Comparison of ENCODE assay signal across 9 cellular contexts in the genomic region with DNA sequence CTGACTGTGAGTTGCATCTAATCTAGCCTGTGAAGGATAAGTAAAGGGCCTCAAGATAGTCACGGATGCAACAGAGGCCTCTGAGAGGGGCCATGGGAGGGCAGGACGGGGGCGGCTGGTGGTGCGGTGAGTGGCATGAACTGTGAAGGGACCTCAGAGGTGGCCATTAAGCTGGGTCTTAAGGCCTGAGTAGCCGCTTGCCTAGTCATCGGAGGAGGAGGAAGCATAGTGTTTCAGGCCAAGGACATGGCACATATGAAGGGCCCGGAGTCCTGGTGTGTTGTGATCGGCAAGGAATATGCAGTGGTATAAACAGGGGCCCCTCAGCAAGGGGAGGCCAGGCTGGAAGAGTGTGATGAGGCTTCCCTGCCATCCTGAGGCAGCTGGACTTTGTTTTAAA. TPM values are rescaled to one million over a fixed set of nuclear protein-coding genes. Genes with fewer than 3 reads are reported as not detected.
DNase-seq lines count a peak whose midpoint lies in the region; ATAC-seq and TF ChIP-seq lines count a peak whose summit lies in the region.
"Had no signal": no experiment of that assay in that cellular context is flagged by ENCODE, and none has a peak within 500 bp of the region (broad histone marks: within the 10 kb centered on the region; RNA-seq: fewer than 3 reads in every experiment).

No MANE protein-coding gene starts in this region.

- H3K27ac Mint-ChIP-seq in activated T-helper 1 cell treated with anti-CD3 and anti-CD28 coated beads, Interleukin-12 subunit alpha, Interleukin-12 subunit beta, Interleukin-2, Interleukin-4 antibody, amounts not matched to agents 30 ng/mL and 10 ng/mL and 1 ng/mL, durations not matched to agents 14 hours and 24 hours and 36 hours = no peak overlapping the region
- no peak overlapping the region for H3K27ac Mint-ChIP-seq in activated CD8-positive, alpha-beta T cell treated with anti-CD3 and anti-CD28 coated beads for 36 hours

- no peak overlapping the region for H2BK5ac ChIP-seq in mesendoderm (ENCODE audit: low read length)

- H3K4ac ChIP-seq in mesendoderm (ENCODE audit: low read depth, low read length) = no peak overlapping the region

- no peak for TF ChIP-seq CTCF in spleen (IDR thresholded peaks at IDR 0.05 in 8 of 11, conservative IDR thresholded peaks at IDR 0.05 in 3 of 11)
- no peak for TF ChIP-seq CTCF in activated CD8-positive, alpha-beta T cell treated with anti-CD3 and anti-CD28 coated beads for 36 hours (IDR thresholded peaks at IDR 0.05)

- H3K9me3 Mint-ChIP-seq in activated T-helper 1 cell treated with anti-CD3 and anti-CD28 coated beads, Interleukin-12 subunit alpha, Interleukin-12 subunit beta, Interleukin-2, Interleukin-4 antibody, amounts not matched to agents 30 ng/mL and 10 ng/mL and 1 ng/mL, durations not matched to agents 14 hours and 24 hours and 36 hours = no peaks in the 10 kb centered on the region
- no peaks in the 10 kb centered on the region for H3K9me3 Mint-ChIP-seq in activated CD8-positive, alpha-beta T cell treated with anti-CD3 and anti-CD28 coated beads for 36 hours

- no peak overlapping the region for H3K56ac ChIP-seq in mesendoderm (ENCODE audit: low read length)

- peaks cover 3% of the 10 kb centered on the region for H3K36me3 Mint-ChIP-seq in activated T-helper 1 cell treated with anti-CD3 and anti-CD28 coated beads, Interleukin-12 subunit alpha, Interleukin-12 subunit beta, Interleukin-2, Interleukin-4 antibody, amounts not matched to agents 30 ng/mL and 10 ng/mL and 1 ng/mL, durations not matched to agents 14 hours and 24 hours and 36 hours (ENCODE audit: low read depth)
- H3K36me3 Mint-ChIP-seq in activated CD8-positive, alpha-beta T cell treated with anti-CD3 and anti-CD28 coated beads for 36 hours (ENCODE audit: low read depth) = no peaks in the 10 kb centered on the region

- H3K9me3 ChIP-seq in spleen = no peaks in the 10 kb centered on the region

- TF ChIP-seq POLR2A in spleen (IDR thresholded peaks at IDR 0.05) = no peak

- H2BK120ac ChIP-seq in mesendoderm (ENCODE audit: low read depth, low read length) = no peak overlapping the region

- peaks cover 17% of the 10 kb centered on the region for H3K4me1 Mint-ChIP-seq in activated T-helper 1 cell treated with anti-CD3 and anti-CD28 coated beads, Interleukin-12 subunit alpha, Interleukin-12 subunit beta, Interleukin-2, Interleukin-4 antibody, amounts not matched to agents 30 ng/mL and 10 ng/mL and 1 ng/mL, durations not matched to agents 14 hours and 24 hours and 36 hours (ENCODE audit: low read depth)
- peaks cover 22% of the 10 kb centered on the region for H3K4me1 Mint-ChIP-seq in activated CD8-positive, alpha-beta T cell treated with anti-CD3 and anti-CD28 coated beads for 36 hours (ENCODE audit: low read depth)

- H3K4me1 ChIP-seq in spleen (peaks cover 44 to 87% (median 74%) of the 10 kb centered on the region in 6 donors), mesendoderm (ENCODE audit: control insufficient read depth, low read depth, low read length) (peaks cover 15% of the 10 kb centered on the region)

- 54 to 74% (median 72%) methylated on average over 8 of the region's 8 CpGs for WGBS in spleen, 5 donors
- WGBS in mesendoderm (ENCODE audit: extremely low coverage, insufficient coverage, low lambda C conversion rate) = no CpG with 5 or more reads among the region's 8 CpGs

- no peak for ATAC-seq in activated CD8-positive, alpha-beta T cell treated with anti-CD3 and anti-CD28 coated beads for 36 hours
- ATAC-seq in HG02798 (IDR thresholded peaks at IDR 0.05; ENCODE audit: poor library complexity, unreplicated experiment) = no peak

- H3K36me3 ChIP-seq in spleen (peaks cover 0 to 30% (median 2%) of the 10 kb centered on the region in 6 donors), mesendoderm (ENCODE audit: control insufficient read depth, insufficient read depth, low read length) (no peaks in the 10 kb centered on the region)

- no peak overlapping the region for H2BK15ac ChIP-seq in mesendoderm (replicated peaks; ENCODE audit: low read depth)

- DNase-seq in ELR (ENCODE audit: low read depth) = peak; percentile 38
- no peak for DNase-seq in activated T-helper 1 cell treated with anti-CD3 and anti-CD28 coated beads, Interleukin-12 subunit alpha, Interleukin-12 subunit beta, Interleukin-2, Interleukin-4 antibody, amounts not matched to agents 30 ng/mL and 10 ng/mL and 1 ng/mL, durations not matched to agents 14 hours and 24 hours and 36 hours (ENCODE audit: low spot score)
- peak; percentile 25 for DNase-seq in kidney tubule cell (ENCODE audit: low spot score)
- no peak for DNase-seq in spleen
- no peak for DNase-seq in mesendoderm
- no peak for DNase-seq in activated CD8-positive, alpha-beta T cell treated with anti-CD3 and anti-CD28 coated beads for 36 hours
- DNase-seq: NCI-H2029; stimulated activated CD4-positive, alpha-beta T cell treated with anti-CD3 and anti-CD28 coated beads, Interleukin-2, amount 100 ng/mL, for 24 hours had no signal

- no peak overlapping the region for H3K23ac ChIP-seq in mesendoderm (ENCODE audit: low read length)

- H3K9ac ChIP-seq in mesendoderm (ENCODE audit: low read length) = no peak overlapping the region

- no peak overlapping the region for H3K18ac ChIP-seq in mesendoderm (ENCODE audit: low read length)

- H3K27me3 ChIP-seq in spleen (replicated peaks in 1 of 7) (no peaks in the 10 kb centered on the region), mesendoderm (ENCODE audit: insufficient read depth, low read length, poor library complexity) (no peaks in the 10 kb centered on the region)

- no peak overlapping the region for H3K4me2 ChIP-seq in mesendoderm (ENCODE audit: low read length)

- H3K4me3 Mint-ChIP-seq in activated T-helper 1 cell treated with anti-CD3 and anti-CD28 coated beads, Interleukin-12 subunit alpha, Interleukin-12 subunit beta, Interleukin-2, Interleukin-4 antibody, amounts not matched to agents 30 ng/mL and 10 ng/mL and 1 ng/mL, durations not matched to agents 14 hours and 24 hours and 36 hours = peak overlapping the region; percentile 45
- H3K4me3 Mint-ChIP-seq in activated CD8-positive, alpha-beta T cell treated with anti-CD3 and anti-CD28 coated beads for 36 hours = no peak overlapping the region

- H2AK5ac ChIP-seq in mesendoderm (ENCODE audit: low read length) = no peak overlapping the region

- POLR2A ChIA-PET in activated CD8-positive, alpha-beta T cell treated with anti-CD3 and anti-CD28 coated beads for 36 hours (lab: Charles Lee) = no interaction called here

- H3K4me3 ChIP-seq in spleen (peak overlapping the region in 5 of 8 donors; percentile 79 to 93 (median 84)), mesendoderm (ENCODE audit: low read length) (no peak overlapping the region)

- peak overlapping the region in 6 of 8 donors; percentile 72 to 98 (median 96) for H3K27ac ChIP-seq in spleen
- H3K27ac ChIP-seq in mesendoderm (ENCODE audit: low read depth, low read length) = no peak overlapping the region

- intact Hi-C loops in activated T-helper 1 cell treated with anti-CD3 and anti-CD28 coated beads, Interleukin-12 subunit alpha, Interleukin-12 subunit beta, Interleukin-2, Interleukin-4 antibody, amounts not matched to agents 30 ng/mL and 10 ng/mL and 1 ng/mL, durations not matched to agents 14 hours and 24 hours and 36 hours (cut with micrococcal nuclease) = loop anchor here (5.0 to 10.0 kb wide), 2 partner anchors 204 to 214 kb away; a partner anchor contains a TSS
- intact Hi-C loops in spleen (cut with DNase I; ENCODE audit: low total_unique reads) = no loop called here
- intact Hi-C loops in activated CD8-positive, alpha-beta T cell treated with anti-CD3 and anti-CD28 coated beads for 36 hours (cut with micrococcal nuclease) = no loop called here

- peaks cover 4% of the 10 kb centered on the region for H3K79me2 ChIP-seq in mesendoderm (ENCODE audit: control insufficient read depth, insufficient read depth, low read length)

- H3K27me3 Mint-ChIP-seq in activated T-helper 1 cell treated with anti-CD3 and anti-CD28 coated beads, Interleukin-12 subunit alpha, Interleukin-12 subunit beta, Interleukin-2, Interleukin-4 antibody, amounts not matched to agents 30 ng/mL and 10 ng/mL and 1 ng/mL, durations not matched to agents 14 hours and 24 hours and 36 hours (ENCODE audit: insufficient read depth) = no peaks in the 10 kb centered on the region
- no peaks in the 10 kb centered on the region for H3K27me3 Mint-ChIP-seq in activated CD8-positive, alpha-beta T cell treated with anti-CD3 and anti-CD28 coated beads for 36 hours

- peaks cover 12% of the 10 kb centered on the region for H3K79me1 ChIP-seq in mesendoderm (ENCODE audit: low read length)

- CTCF ChIA-PET in activated CD8-positive, alpha-beta T cell treated with anti-CD3 and anti-CD28 coated beads for 36 hours (lab: Charles Lee) = interaction anchor here (1.0 to 1.3 kb wide), 2 partner anchors 11 to 105 kb away, joined by 3 read pairs; no protein-coding TSS in a partner anchor

- no peak overlapping the region for H4K8ac ChIP-seq in mesendoderm (ENCODE audit: low read depth, low read length)

- H4K5ac ChIP-seq in mesendoderm (ENCODE audit: low read length) = no peak overlapping the region

RNA-seq across cellular contexts. Expression of a gene that starts 51.8 kb away (rescaled TPM):
- total RNA-seq in activated T-helper 1 cell treated with anti-CD3 and anti-CD28 coated beads, Interleukin-12 subunit alpha, Interleukin-12 subunit beta, Interleukin-2, Interleukin-4 antibody, amounts not matched to agents 30 ng/mL and 10 ng/mL and 1 ng/mL, durations not matched to agents 14 hours and 24 hours and 36 hours = 32.7 and 32.9 TPM in 2 replicates
- 100 to 1,000 TPM in 5 of 7 donors, 10 to 100 TPM in 2; 69.9 to 151 (median 106) TPM for total RNA-seq in spleen
- polyA plus RNA-seq in spleen = 10 to 100 TPM; 24.6 to 62.0 (median 34.2) TPM
- polyA plus RNA-seq in mesendoderm (2013, experiment 1 of 2) = 23.7 TPM
- 25.5 TPM for polyA plus RNA-seq in mesendoderm (2013, experiment 2 of 2)
- total RNA-seq in activated CD8-positive, alpha-beta T cell treated with anti-CD3 and anti-CD28 coated beads for 36 hours = 10 to 100 TPM; 17.8 to 20.7 TPM

RNA-seq across cellular contexts. Expression of a gene that starts 59.1 kb away (rescaled TPM):
- total RNA-seq in activated T-helper 1 cell treated with anti-CD3 and anti-CD28 coated beads, Interleukin-12 subunit alpha, Interleukin-12 subunit beta, Interleukin-2, Interleukin-4 antibody, amounts not matched to agents 30 ng/mL and 10 ng/mL and 1 ng/mL, durations not matched to agents 14 hours and 24 hours and 36 hours = 28.5 and 28.9 TPM in 2 replicates
- 1 to 10 TPM in 5 of 7 donors, under 1 TPM in 1, not detected in 1; 0.94 to 2.2 (median 1.7) TPM for total RNA-seq in spleen
- polyA plus RNA-seq in spleen = 1 to 10 TPM; 1.7 to 3.9 (median 1.9) TPM
- 6.8 TPM for polyA plus RNA-seq in mesendoderm (2013, experiment 1 of 2)
- polyA plus RNA-seq in mesendoderm (2013, experiment 2 of 2) = 6.9 TPM
- total RNA-seq in activated CD8-positive, alpha-beta T cell treated with anti-CD3 and anti-CD28 coated beads for 36 hours = 10 to 100 TPM; 19.0 to 20.4 TPM

Comparison
In these comparisons a context has a peak if more than half of its experiments do, and no peak if none do; other contexts are left out.
1. DNase-seq: peak in ELR (single experiment) and kidney tubule cell (single experiment); none in activated T-helper 1 cell treated with anti-CD3 and anti-CD28 coated beads, Interleukin-12 subunit alpha, Interleukin-12 subunit beta, Interleukin-2, Interleukin-4 antibody, amounts not matched to agents 30 ng/mL and 10 ng/mL and 1 ng/mL, durations not matched to agents 14 hours and 24 hours and 36 hours (single experiment), spleen (single experiment), mesendoderm (single experiment) and activated CD8-positive, alpha-beta T cell treated with anti-CD3 and anti-CD28 coated beads for 36 hours (single experiment).